19 cellular contexts compared by ENCODE assay signal in the genomic region with DNA sequence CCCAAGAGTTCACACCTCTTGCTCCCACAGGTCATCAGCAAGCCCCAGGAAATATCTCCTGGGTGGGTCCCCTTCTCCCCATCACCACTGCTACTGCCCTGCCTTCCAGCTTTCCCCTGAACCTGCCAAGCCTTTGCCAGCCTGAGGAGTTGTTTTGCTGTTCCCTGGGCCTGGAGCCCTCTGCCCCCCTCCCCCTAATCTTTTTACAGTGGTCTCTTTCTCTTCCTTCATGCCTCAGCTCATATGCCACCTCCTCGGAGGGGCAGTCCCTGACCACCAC. TPM values are rescaled to one million over a fixed set of nuclear protein-coding genes. Genes with fewer than 3 reads are reported as not detected.
"Had no signal": no experiment of that assay in that cellular context is flagged by ENCODE, and none has a peak within 500 bp of the region (broad histone marks: within the 10 kb centered on the region; RNA-seq: fewer than 3 reads in every experiment).

No MANE protein-coding gene starts in this region.

- DNase-seq: activated CD4-positive, alpha-beta T cell treated with anti-CD3 and anti-CD28 coated beads for 1 hour; activated CD4-positive, alpha-beta T cell treated with anti-CD3 and anti-CD28 coated beads, Interleukin-2, amount 50 U/mL, for 48 hours; activated CD8-positive, alpha-beta memory T cell treated with anti-CD3 and anti-CD28 coated beads, Interleukin-2, amount 50 U/mL, for 48 hours; activated naive CD4-positive, alpha-beta T cell treated with Interleukin-2 at 50 U/mL for 16 hours; adrenal gland; central memory CD4-positive, alpha-beta T cell; erythroblast; hippocampal formation; left colon; naive B cell; occipital lobe; stimulated activated naive CD4-positive, alpha-beta T cell had no signal

- H3K36me3 ChIP-seq: adrenal gland, prostate gland, right lobe of liver, suprapubic skin had no signal

- FAIRE-seq: urothelium cell line had no signal

- H3K4me1 ChIP-seq: prostate gland had no signal

- H3K4me3 ChIP-seq: adrenal gland, lung, right lobe of liver had no signal

- H3K4me3 Mint-ChIP-seq: activated T-helper 1 cell treated with anti-CD3 and anti-CD28 coated beads, Interleukin-12 subunit alpha, Interleukin-12 subunit beta, Interleukin-2, Interleukin-4 antibody, amounts not matched to agents 30 ng/mL and 10 ng/mL and 1 ng/mL, durations not matched to agents 14 hours and 24 hours and 36 hours had no signal

- H3K27me3 ChIP-seq: adrenal gland, right lobe of liver had no signal

- H3K27ac ChIP-seq: adrenal gland, prostate gland, right lobe of liver, suprapubic skin had no signal

- H3K36me3 Mint-ChIP-seq: naive B cell had no signal

- H3K9me3 Mint-ChIP-seq: activated T-helper 1 cell treated with anti-CD3 and anti-CD28 coated beads, Interleukin-12 subunit alpha, Interleukin-12 subunit beta, Interleukin-2, Interleukin-4 antibody, amounts not matched to agents 30 ng/mL and 10 ng/mL and 1 ng/mL, durations not matched to agents 14 hours and 24 hours and 36 hours; naive B cell; T-helper 2 cell treated with Interferon-gamma antibody and Interleukin-4, amounts not matched to agents 5 μg/mL and 100 μg/mL, for 36 hours had no signal

- H3K27ac Mint-ChIP-seq: activated T-helper 1 cell treated with anti-CD3 and anti-CD28 coated beads, Interleukin-12 subunit alpha, Interleukin-12 subunit beta, Interleukin-2, Interleukin-4 antibody, amounts not matched to agents 30 ng/mL and 10 ng/mL and 1 ng/mL, durations not matched to agents 14 hours and 24 hours and 36 hours; naive B cell; T-helper 2 cell treated with Interferon-gamma antibody and Interleukin-4, amounts not matched to agents 5 μg/mL and 100 μg/mL, for 36 hours had no signal

- H3K9me3 ChIP-seq: adrenal gland, prostate gland, right lobe of liver, suprapubic skin had no signal

RNA-seq across cellular contexts. Expression of a gene that starts 44.3 kb away (rescaled TPM):
- total RNA-seq: activated T-helper 1 cell treated with anti-CD3 and anti-CD28 coated beads, Interleukin-12 subunit alpha, Interleukin-12 subunit beta, Interleukin-2, Interleukin-4 antibody, amounts not matched to agents 30 ng/mL and 10 ng/mL and 1 ng/mL, durations not matched to agents 14 hours and 24 hours and 36 hours; occipital lobe had no signal
